17 cellular contexts compared by ENCODE assay signal in genomic region chr3:127264794-127265514, GRCh38. TPM values are rescaled to one million over a fixed set of nuclear protein-coding genes. Genes with fewer than 3 reads are reported as not detected.
A peak's percentile ranks its signal among the peaks of the same experiment; 100 is the strongest.
DNase-seq lines count a peak whose midpoint lies in the region; ATAC-seq and TF ChIP-seq lines count a peak whose summit lies in the region.
"Had no signal": no experiment of that assay in that cellular context is flagged by ENCODE, and none has a peak within 500 bp of the region (broad histone marks: within the 10 kb centered on the region; RNA-seq: fewer than 3 reads in every experiment).

No MANE protein-coding gene starts in this region.

- no peak overlapping the region for H2AK5ac ChIP-seq in neuronal stem cell (ENCODE audit: low read depth, low read length)

- no peaks in the 10 kb centered on the region for H3K79me1 ChIP-seq in neuronal stem cell (ENCODE audit: low read depth, low read length)

- TF ChIP-seq CTCF in GM13977 (IDR thresholded peaks at IDR 0.05; ENCODE audit: extremely low read depth, insufficient read depth, missing control alignments), result no peak
- TF ChIP-seq CTCF in VCaP (conservative IDR thresholded peaks at IDR 0.05), result no peak
- TF ChIP-seq CTCF in GM20000 (IDR thresholded peaks at IDR 0.05; ENCODE audit: extremely low read depth, missing control alignments), result no peak

- H3K36me3 ChIP-seq in neuronal stem cell (replicated peaks in 1 of 2; ENCODE audit: control insufficient read depth in 2 of 2, insufficient read depth in 2 of 2, low read length in 2 of 2), result no peaks in the 10 kb centered on the region
- H3K36me3 ChIP-seq: BLaER1 treated with 17β-estradiol and CSF1 and Interleukin-3, amounts not matched to agents 10 nM and 100 nM had no signal

- peak overlapping the region; percentile 35 for H3K18ac ChIP-seq in neuronal stem cell (ENCODE audit: low read length)

- no peak overlapping the region for H3K4me3 Mint-ChIP-seq in activated naive CD8-positive, alpha-beta T cell treated with anti-CD3 and anti-CD28 coated beads, Interleukin-2, amount 50 U/mL, for 24 hours
- H3K4me3 Mint-ChIP-seq in activated naive CD8-positive, alpha-beta T cell treated with anti-CD3 and anti-CD28 coated beads for 36 hours, result no peak overlapping the region
- no peak overlapping the region for H3K4me3 Mint-ChIP-seq in activated T-helper 1 cell treated with anti-CD3 and anti-CD28 coated beads, Interleukin-12 subunit alpha, Interleukin-12 subunit beta, Interleukin-2, Interleukin-4 antibody, amounts not matched to agents 30 ng/mL and 10 ng/mL and 1 ng/mL, durations not matched to agents 14 hours and 24 hours and 36 hours
- H3K4me3 Mint-ChIP-seq: CD4-positive, alpha-beta T cell had no signal

- H3K9me3 Mint-ChIP-seq in activated naive CD8-positive, alpha-beta T cell treated with anti-CD3 and anti-CD28 coated beads, Interleukin-2, amount 50 U/mL, for 24 hours, result peaks cover 16% of the 10 kb centered on the region
- peaks cover 5% of the 10 kb centered on the region for H3K9me3 Mint-ChIP-seq in activated naive CD8-positive, alpha-beta T cell treated with anti-CD3 and anti-CD28 coated beads for 36 hours
- H3K9me3 Mint-ChIP-seq in activated T-helper 1 cell treated with anti-CD3 and anti-CD28 coated beads, Interleukin-12 subunit alpha, Interleukin-12 subunit beta, Interleukin-2, Interleukin-4 antibody, amounts not matched to agents 30 ng/mL and 10 ng/mL and 1 ng/mL, durations not matched to agents 14 hours and 24 hours and 36 hours, result peaks cover 14% of the 10 kb centered on the region

- peak; percentile 7 for ATAC-seq in activated naive CD8-positive, alpha-beta T cell treated with anti-CD3 and anti-CD28 coated beads, Interleukin-2, amount 50 U/mL, for 24 hours
- ATAC-seq: GM12878, HCT116 had no signal

- H3K27me3 ChIP-seq in neuronal stem cell (ENCODE audit: control insufficient read depth in 3 of 3, insufficient read depth in 3 of 3, low read depth in 1 of 3, low read length in 3 of 3), result peaks cover 0 to 13% (median 0%) of the 10 kb centered on the region in 3 experiments
- H3K27me3 ChIP-seq: BLaER1 treated with 17β-estradiol and CSF1 and Interleukin-3, amounts not matched to agents 10 nM and 100 nM had no signal

- H2BK5ac ChIP-seq in neuronal stem cell (ENCODE audit: low read length), result no peak overlapping the region

- no peak overlapping the region for H2BK12ac ChIP-seq in neuronal stem cell (ENCODE audit: low read length)

- H3K9ac ChIP-seq in neuronal stem cell (ENCODE audit: low read depth, low read length, poor library complexity), result no peak overlapping the region
- H3K9ac ChIP-seq: BLaER1 treated with 17β-estradiol and CSF1 and Interleukin-3, amounts not matched to agents 10 nM and 100 nM had no signal

- intact Hi-C loops in activated T-helper 1 cell treated with anti-CD3 and anti-CD28 coated beads, Interleukin-12 subunit alpha, Interleukin-12 subunit beta, Interleukin-2, Interleukin-4 antibody, amounts not matched to agents 30 ng/mL and 10 ng/mL and 1 ng/mL, durations not matched to agents 14 hours and 24 hours and 36 hours (cut with micrococcal nuclease), result no loop called here

- H3K9me3 ChIP-seq in neuronal stem cell (replicated peaks in 1 of 2; ENCODE audit: control insufficient read depth in 2 of 2, insufficient read depth in 1 of 2, low read depth in 1 of 2, low read length in 2 of 2), result peaks cover 2 to 9% of the 10 kb centered on the region in 2 donors

- no peak overlapping the region for H3K4ac ChIP-seq in neuronal stem cell (ENCODE audit: low read length)

- H3K36me3 Mint-ChIP-seq in activated naive CD8-positive, alpha-beta T cell treated with anti-CD3 and anti-CD28 coated beads, Interleukin-2, amount 50 U/mL, for 24 hours (ENCODE audit: low read depth), result no peaks in the 10 kb centered on the region
- no peaks in the 10 kb centered on the region for H3K36me3 Mint-ChIP-seq in activated naive CD8-positive, alpha-beta T cell treated with anti-CD3 and anti-CD28 coated beads for 36 hours
- H3K36me3 Mint-ChIP-seq in activated T-helper 1 cell treated with anti-CD3 and anti-CD28 coated beads, Interleukin-12 subunit alpha, Interleukin-12 subunit beta, Interleukin-2, Interleukin-4 antibody, amounts not matched to agents 30 ng/mL and 10 ng/mL and 1 ng/mL, durations not matched to agents 14 hours and 24 hours and 36 hours (ENCODE audit: low read depth), result no peaks in the 10 kb centered on the region

- H3K27ac ChIP-seq in VCaP (peak overlapping the region; percentile 61; the same call in 1 of the 2 replicates), neuronal stem cell (replicated peaks; ENCODE audit: low read length) (no peak overlapping the region)
- H3K27ac ChIP-seq: BLaER1 treated with 17β-estradiol and CSF1 and Interleukin-3, amounts not matched to agents 10 nM and 100 nM had no signal

- no peaks in the 10 kb centered on the region for H3K4me1 Mint-ChIP-seq in activated naive CD8-positive, alpha-beta T cell treated with anti-CD3 and anti-CD28 coated beads, Interleukin-2, amount 50 U/mL, for 24 hours
- no peaks in the 10 kb centered on the region for H3K4me1 Mint-ChIP-seq in activated naive CD8-positive, alpha-beta T cell treated with anti-CD3 and anti-CD28 coated beads for 36 hours
- no peaks in the 10 kb centered on the region for H3K4me1 Mint-ChIP-seq in activated T-helper 1 cell treated with anti-CD3 and anti-CD28 coated beads, Interleukin-12 subunit alpha, Interleukin-12 subunit beta, Interleukin-2, Interleukin-4 antibody, amounts not matched to agents 30 ng/mL and 10 ng/mL and 1 ng/mL, durations not matched to agents 14 hours and 24 hours and 36 hours (ENCODE audit: low read depth)

- DNase-seq in activated naive CD8-positive, alpha-beta T cell treated with anti-CD3 and anti-CD28 coated beads, Interleukin-2, amount 50 U/mL, for 24 hours, result no peak
- no peak for DNase-seq in activated naive CD8-positive, alpha-beta T cell treated with anti-CD3 and anti-CD28 coated beads for 36 hours
- peak; percentile 7 for DNase-seq in GM13977 (ENCODE audit: low spot score)
- DNase-seq in neuronal stem cell (ENCODE audit: low spot score), result no peak
- no peak for DNase-seq in GM20000 (ENCODE audit: low spot score)
- no peak for DNase-seq in activated effector memory CD4-positive, alpha-beta T cell treated with anti-CD3 and anti-CD28 coated beads, Interleukin-2, amount 50 U/mL, for 16 hours
- DNase-seq in activated T-helper 1 cell treated with anti-CD3 and anti-CD28 coated beads, Interleukin-12 subunit alpha, Interleukin-12 subunit beta, Interleukin-2, Interleukin-4 antibody, amounts not matched to agents 30 ng/mL and 10 ng/mL and 1 ng/mL, durations not matched to agents 14 hours and 24 hours and 36 hours (ENCODE audit: low spot score), result no peak
- DNase-seq: ACHN; CD4-positive, alpha-beta T cell; DMS79; GOT3 had no signal

- in situ Hi-C loops in GM13977 (cut with MboI; ENCODE audit: low pct_unique_long_range_greater_than_20kb, low sequenced_read_pairs, unreplicated experiment), result no loop called here

- no peak overlapping the region for H3K14ac ChIP-seq in neuronal stem cell (ENCODE audit: low read length)

- WGBS in neuronal stem cell (ENCODE audit: extremely low coverage in 2 of 2, insufficient read length in 2 of 2, insufficient replicate concordance in 1 of 2), 2 donors, result no CpG with 5 or more reads among the region's 11 CpGs

- no peak overlapping the region for H4K91ac ChIP-seq in neuronal stem cell (ENCODE audit: low read depth, low read length, poor library complexity)

- peaks cover 0 to 6% of the 10 kb centered on the region in 2 donors for H3K4me1 ChIP-seq in neuronal stem cell (ENCODE audit: control insufficient read depth in 2 of 2, insufficient read depth in 1 of 2, low read depth in 1 of 2, low read length in 2 of 2)
- H3K4me1 ChIP-seq: BLaER1 treated with 17β-estradiol and CSF1 and Interleukin-3, amounts not matched to agents 10 nM and 100 nM had no signal

- H4K8ac ChIP-seq in neuronal stem cell (ENCODE audit: low read depth, low read length), result no peak overlapping the region

- H3K27ac Mint-ChIP-seq in activated naive CD8-positive, alpha-beta T cell treated with anti-CD3 and anti-CD28 coated beads, Interleukin-2, amount 50 U/mL, for 24 hours, result no peak overlapping the region
- H3K27ac Mint-ChIP-seq in activated naive CD8-positive, alpha-beta T cell treated with anti-CD3 and anti-CD28 coated beads for 36 hours, result no peak overlapping the region
- H3K27ac Mint-ChIP-seq in activated T-helper 1 cell treated with anti-CD3 and anti-CD28 coated beads, Interleukin-12 subunit alpha, Interleukin-12 subunit beta, Interleukin-2, Interleukin-4 antibody, amounts not matched to agents 30 ng/mL and 10 ng/mL and 1 ng/mL, durations not matched to agents 14 hours and 24 hours and 36 hours, result no peak overlapping the region
- H3K27ac Mint-ChIP-seq: CD4-positive, alpha-beta T cell had no signal

- H3K4me2 ChIP-seq in neuronal stem cell (ENCODE audit: insufficient read depth, low read length, poor library complexity, severe bottlenecking), result no peak overlapping the region
- H3K4me2 ChIP-seq: BLaER1 treated with 17β-estradiol and CSF1 and Interleukin-3, amounts not matched to agents 10 nM and 100 nM had no signal

- H3K4me3 ChIP-seq in neuronal stem cell (ENCODE audit: low read length in 2 of 2), result no peak overlapping the region
- H3K4me3 ChIP-seq: BLaER1 treated with 17β-estradiol and CSF1 and Interleukin-3, amounts not matched to agents 10 nM and 100 nM; GM12878 had no signal

- H2BK120ac ChIP-seq in neuronal stem cell (ENCODE audit: low read depth, low read length), result no peak overlapping the region

- H3K27me3 Mint-ChIP-seq in activated naive CD8-positive, alpha-beta T cell treated with anti-CD3 and anti-CD28 coated beads, Interleukin-2, amount 50 U/mL, for 24 hours, result peaks cover 4% of the 10 kb centered on the region
- H3K27me3 Mint-ChIP-seq in activated naive CD8-positive, alpha-beta T cell treated with anti-CD3 and anti-CD28 coated beads for 36 hours, result peaks cover 9% of the 10 kb centered on the region
- no peaks in the 10 kb centered on the region for H3K27me3 Mint-ChIP-seq in activated T-helper 1 cell treated with anti-CD3 and anti-CD28 coated beads, Interleukin-12 subunit alpha, Interleukin-12 subunit beta, Interleukin-2, Interleukin-4 antibody, amounts not matched to agents 30 ng/mL and 10 ng/mL and 1 ng/mL, durations not matched to agents 14 hours and 24 hours and 36 hours (ENCODE audit: insufficient read depth)

- H2AFZ ChIP-seq in neuronal stem cell (ENCODE audit: low read length), result no peak overlapping the region

- peak overlapping the region; percentile 44 for H2BK15ac ChIP-seq in neuronal stem cell (ENCODE audit: low read length)

- H3K23ac ChIP-seq in neuronal stem cell (ENCODE audit: low read depth, low read length, poor library complexity), result peak overlapping the region; percentile 86

RNA-seq across cellular contexts. Expression of gene PRR20G, which starts 22.9 kb away (rescaled TPM):
- total RNA-seq in activated naive CD8-positive, alpha-beta T cell treated with anti-CD3 and anti-CD28 coated beads for 36 hours, result not detected
- polyA plus RNA-seq in neuronal stem cell (2013, experiment 1 of 2), result not detected
- polyA plus RNA-seq in neuronal stem cell (2013, experiment 2 of 2), result not detected
- total RNA-seq in activated T-helper 1 cell treated with anti-CD3 and anti-CD28 coated beads, Interleukin-12 subunit alpha, Interleukin-12 subunit beta, Interleukin-2, Interleukin-4 antibody, amounts not matched to agents 30 ng/mL and 10 ng/mL and 1 ng/mL, durations not matched to agents 14 hours and 24 hours and 36 hours, result not detected in 2 replicates
- total RNA-seq: A172; CD4-positive, alpha-beta T cell; G401; GM12878 had no signal
- polyA plus RNA-seq: GM12878 had no signal
